15 cellular contexts compared by ENCODE assay signal in genomic region chr15:59035157-59035556, GRCh38. TPM values are rescaled to one million over a fixed set of nuclear protein-coding genes. Genes with fewer than 3 reads are reported as not detected.
DNase-seq lines count a peak whose midpoint lies in the region; ATAC-seq, FAIRE-seq and TF ChIP-seq lines count a peak whose summit lies in the region.
"Had no signal": no experiment of that assay in that cellular context is flagged by ENCODE, and none has a peak within 500 bp of the region (broad histone marks: within the 10 kb centered on the region; RNA-seq: fewer than 3 reads in every experiment).

No MANE protein-coding gene starts in this region.

- H3K36me3 Mint-ChIP-seq in CD8-positive, alpha-beta T cell: peaks cover 68% of the 10 kb centered on the region
- H3K36me3 Mint-ChIP-seq in nephron progenitor cell (ENCODE audit: low read depth): peaks cover 90% of the 10 kb centered on the region

- H3K4me1 ChIP-seq in CD8-positive, alpha-beta T cell (ENCODE audit: insufficient read depth, low read length): peaks cover 22% of the 10 kb centered on the region
- no peaks in the 10 kb centered on the region for H3K4me1 ChIP-seq in GM12878 (ENCODE audit: control insufficient read depth, insufficient read depth, low read length)
- peaks cover 3 to 9% (median 5%) of the 10 kb centered on the region in 4 donors for H3K4me1 ChIP-seq in liver (ENCODE audit: control insufficient read depth in 4 of 4, insufficient read depth in 4 of 4, low read length in 3 of 4)
- H3K4me1 ChIP-seq in Peyer's patch: no peaks in the 10 kb centered on the region
- H3K4me1 ChIP-seq in kidney (ENCODE audit: control insufficient read depth in 1 of 2, insufficient read depth in 1 of 2, low read depth in 1 of 2, low read length in 2 of 2): peaks cover 0 to 4% of the 10 kb centered on the region in 2 donors

- H3K36me3 ChIP-seq in CD8-positive, alpha-beta T cell (ENCODE audit: insufficient read depth, low read length): peaks cover 14% of the 10 kb centered on the region
- H3K36me3 ChIP-seq in GM12878 (ENCODE audit: control insufficient read depth in 2 of 2, insufficient read depth in 2 of 2, low read length in 1 of 2) (peaks cover 2 to 35% of the 10 kb centered on the region in 2 experiments), liver (ENCODE audit: control insufficient read depth in 4 of 4, insufficient read depth in 3 of 4, low read depth in 1 of 4, low read length in 3 of 4) (peaks cover 3 to 18% (median 10%) of the 10 kb centered on the region in 4 donors), Peyer's patch (peaks cover 0 to 20% (median 0%) of the 10 kb centered on the region in 3 donors), kidney (ENCODE audit: control insufficient read depth in 1 of 2, insufficient read depth in 2 of 2, low read length in 2 of 2) (peaks cover 2 to 7% of the 10 kb centered on the region in 2 donors)

- peaks cover 58% of the 10 kb centered on the region for H3K4me1 Mint-ChIP-seq in CD8-positive, alpha-beta T cell (ENCODE audit: low read depth)
- H3K4me1 Mint-ChIP-seq in nephron progenitor cell: peaks cover 7% of the 10 kb centered on the region

- intact Hi-C loops in CD8-positive, alpha-beta T cell (cut with DNase I, micrococcal nuclease): no loop called here
- intact Hi-C loops in GM12878 (cut with micrococcal nuclease; ENCODE audit: unreplicated experiment): no loop called here
- intact Hi-C loops in kidney (cut with DNase I): no loop called here

- SMC1A ChIA-PET in GM12878 (lab: Charles Lee; ENCODE audit: uncharacterized antibody, unreplicated experiment): interaction anchor here (1.0 to 1.6 kb wide), 2 partner anchors 31 to 46 kb away, joined by 3 to 4 read pairs; no protein-coding TSS in a partner anchor

- no peak overlapping the region for H3K4me3 ChIP-seq in CD8-positive, alpha-beta T cell (ENCODE audit: low read depth, low read length)
- H3K4me3 ChIP-seq in GM12878 (peak overlapping the region; percentile 2; the same call in 1 of the 2 replicates), liver (ENCODE audit: low read depth in 1 of 3, low read length in 3 of 3) (no peak overlapping the region), Peyer's patch (no peak overlapping the region), kidney (ENCODE audit: low read length in 2 of 2) (no peak overlapping the region)
- H3K4me3 ChIP-seq: A549, GM23248, K562 had no signal

- H3K27me3 ChIP-seq in CD8-positive, alpha-beta T cell (ENCODE audit: insufficient read depth, low read length): no peaks in the 10 kb centered on the region
- no peaks in the 10 kb centered on the region for H3K27me3 ChIP-seq in GM12878 (replicated peaks in 1 of 2; ENCODE audit: control insufficient read depth in 2 of 2, insufficient read depth in 2 of 2, low read length in 1 of 2)
- H3K27me3 ChIP-seq in liver (ENCODE audit: control insufficient read depth in 4 of 4, insufficient read depth in 4 of 4, low read length in 3 of 4): no peaks in the 10 kb centered on the region
- no peaks in the 10 kb centered on the region for H3K27me3 ChIP-seq in Peyer's patch

- no peak overlapping the region for H3K4me3 Mint-ChIP-seq in CD8-positive, alpha-beta T cell
- no peak overlapping the region for H3K4me3 Mint-ChIP-seq in nephron progenitor cell

- no peak overlapping the region for H2AFZ ChIP-seq in GM12878 (ENCODE audit: control insufficient read depth, low read depth, low read length)
- H2AFZ ChIP-seq: GM23248 had no signal

- H3K4me2 ChIP-seq in GM12878 (ENCODE audit: control insufficient read depth, insufficient read depth): no peak overlapping the region
- H3K4me2 ChIP-seq: A549 had no signal

- no peaks in the 10 kb centered on the region for H3K9me3 ChIP-seq in CD8-positive, alpha-beta T cell (ENCODE audit: low read length)
- H3K9me3 ChIP-seq in GM12878 (replicated peaks; ENCODE audit: control insufficient read depth, insufficient read depth, low read length): peaks cover 24% of the 10 kb centered on the region
- no peaks in the 10 kb centered on the region for H3K9me3 ChIP-seq in liver (ENCODE audit: control insufficient read depth in 4 of 4, low read length in 3 of 4)
- H3K9me3 ChIP-seq in Peyer's patch: peaks cover 0 to 3% (median 0%) of the 10 kb centered on the region in 4 donors
- H3K9me3 ChIP-seq in kidney (ENCODE audit: control insufficient read depth in 1 of 2, low read length in 2 of 2): peaks cover 0 to 4% of the 10 kb centered on the region in 2 donors
- H3K9me3 ChIP-seq: A549 had no signal

- no peaks in the 10 kb centered on the region for H3K9me3 Mint-ChIP-seq in CD8-positive, alpha-beta T cell
- peaks cover 26% of the 10 kb centered on the region for H3K9me3 Mint-ChIP-seq in nephron progenitor cell

- no peak for ATAC-seq in CD8-positive, alpha-beta T cell
- ATAC-seq in GM12878: no peak
- ATAC-seq in activated CD4-positive, CD25-positive, alpha-beta regulatory T cell treated with anti-CD3 and anti-CD28 coated beads, Interleukin-2, amount 50 U/mL, for 24 hours: no peak
- ATAC-seq: A549, HCT116, K562 had no signal

- no peak for TF ChIP-seq POLR2A in GM12878 (IDR thresholded peaks at IDR 0.05; ENCODE audit: low read depth, low read length)
- no peak for TF ChIP-seq POLR2A in Peyer's patch (IDR thresholded peaks at IDR 0.05)

- no peaks in the 10 kb centered on the region for H4K20me1 ChIP-seq in GM12878 (ENCODE audit: control insufficient read depth, insufficient read depth)

- H3K27ac ChIP-seq in CD8-positive, alpha-beta T cell (ENCODE audit: low read depth, low read length): no peak overlapping the region
- H3K27ac ChIP-seq in GM12878 (ENCODE audit: control insufficient read depth, insufficient read depth): no peak overlapping the region
- no peak overlapping the region for H3K27ac ChIP-seq in liver (ENCODE audit: low read depth in 1 of 2, low read length in 2 of 2)
- no peak overlapping the region for H3K27ac ChIP-seq in Peyer's patch
- no peak overlapping the region for H3K27ac ChIP-seq in kidney (ENCODE audit: low read depth in 2 of 2, low read length in 2 of 2)
- H3K27ac ChIP-seq: A549, GM23248, HL-60 had no signal

- TF ChIP-seq RAD21 in GM12878 (IDR thresholded peaks at IDR 0.05; ENCODE audit: insufficient read depth, low read depth, low read length): no peak
- no peak for TF ChIP-seq RAD21 in liver (IDR thresholded peaks at IDR 0.05)

- in situ Hi-C loops in GM12878 (cut with MboI): no loop called here

- WGBS in GM12878 (ENCODE audit: insufficient coverage, insufficient replicate concordance, low lambda C conversion rate, missing lambda C conversion rate): 33% methylated on average over 3 of the region's 3 CpGs
- WGBS in liver: 54% methylated on average over 3 of the region's 3 CpGs

- BruUV-seq in GM12878 (replicated peaks; lab: Mats Ljungman, UMichigan): no TSS peak

- TF ChIP-seq EP300 in GM12878 (IDR thresholded peaks at IDR 0.05; ENCODE audit: borderline replicate concordance in 1 of 2, control insufficient read depth in 1 of 2, low read depth in 2 of 2, low read length in 2 of 2): no peak

- POLR2A ChIA-PET in CD8-positive, alpha-beta T cell (lab: Charles Lee): no interaction called here
- POLR2A ChIA-PET in GM12878 (lab: Charles Lee): no interaction called here

- no peak for DNase-seq in CD8-positive, alpha-beta T cell
- DNase-seq in GM12878 (ENCODE audit: low read depth, low spot score) (no peak), Peyer's patch (no peak), kidney (no peak), nephron progenitor cell (no peak)
- DNase-seq: Calu3, DMS 273 treated with DMSO at 0.1 percent for 48 hours, GM23248 had no signal

- TF ChIP-seq CTCF in CD8-positive, alpha-beta T cell (IDR thresholded peaks at IDR 0.05): no peak
- TF ChIP-seq CTCF in GM12878 (IDR thresholded peaks at IDR 0.05 in 2 of 3, conservative IDR thresholded peaks at IDR 0.05 in 1 of 3; ENCODE audit: control insufficient read depth in 2 of 3, extremely low read depth in 1 of 3, insufficient read depth in 1 of 3, low read depth in 3 of 3, low read length in 3 of 3) (no peak), liver (IDR thresholded peaks at IDR 0.05; ENCODE audit: low read depth, low read length, missing input control) (no peak), Peyer's patch (IDR thresholded peaks at IDR 0.05) (no peak), kidney (IDR thresholded peaks at IDR 0.05; ENCODE audit: borderline replicate concordance, extremely low read depth, insufficient read depth) (no peak), nephron progenitor cell (IDR thresholded peaks at IDR 0.05) (no peak)

- H3K27ac Mint-ChIP-seq in CD8-positive, alpha-beta T cell: peak overlapping the region; percentile 14
- H3K27ac Mint-ChIP-seq in nephron progenitor cell: no peak overlapping the region

- H3K9ac ChIP-seq in GM12878 (ENCODE audit: control insufficient read depth, insufficient read depth, low read length) (no peak overlapping the region), liver (ENCODE audit: low read depth in 1 of 2, low read length in 2 of 2) (no peak overlapping the region), kidney (ENCODE audit: low read length in 2 of 2) (no peak overlapping the region)
- H3K9ac ChIP-seq: GM23248 had no signal

- FAIRE-seq in GM12878 (lab: Jason Lieb, UNC): no peak
- FAIRE-seq in kidney (lab: Jason Lieb, UNC): no peak
- FAIRE-seq: H54, K562 had no signal

- RAD21 ChIA-PET in GM12878 (lab: Charles Lee; ENCODE audit: unreplicated experiment): no interaction called here

- CTCF ChIA-PET in CD8-positive, alpha-beta T cell (lab: Charles Lee): no interaction called here
- CTCF ChIA-PET in GM12878 (lab: Yijun Ruan, JAX): interaction anchor here (0.6 kb wide), 1 partner anchor 349 kb away, joined by 3 read pairs; no protein-coding TSS in a partner anchor

- peaks cover 30% of the 10 kb centered on the region for H3K79me2 ChIP-seq in GM12878 (ENCODE audit: control insufficient read depth, insufficient read depth, low read length)

- no peaks in the 10 kb centered on the region for H3K27me3 Mint-ChIP-seq in CD8-positive, alpha-beta T cell (ENCODE audit: low read depth)
- no peaks in the 10 kb centered on the region for H3K27me3 Mint-ChIP-seq in nephron progenitor cell (ENCODE audit: low read depth, poor library complexity)

RNA-seq across cellular contexts. Expression of gene RNF111, which starts 47.7 kb away (rescaled TPM):
- total RNA-seq in CD8-positive, alpha-beta T cell: 10 to 100 TPM; 25.2 to 28.4 TPM
- 74.1 and 75.7 TPM in 2 replicates for total RNA-seq in GM12878 (2013; cell fraction: nucleolus; rRNA removed)
- total RNA-seq in GM12878 (2014; rRNA removed) (13.1 and 13.8 TPM in 2 replicates), GM12878 (2014; rRNA removed; fragmentation: Illumina TruSeq; extraction: Trizol) (15.1 and 16.8 TPM in 2 replicates), GM12878 (2021) (22.3 and 25.0 TPM in 2 replicates), liver (10 to 100 TPM; 13.6 to 16.9 TPM), Peyer's patch (10 to 100 TPM; 24.5 to 45.4 (median 28.4) TPM), kidney (33.0 TPM)
- polyA plus RNA-seq in GM12878 (2011; ENCODE audit: low read depth): 6.1 TPM
- polyA plus RNA-seq in GM12878 (2011; rRNA removed) (30.4 and 34.7 TPM in 2 replicates), GM12878 (2014; fragmentation: Illumina TruSeq; extraction: Trizol) (17.8 and 18.1 TPM in 2 replicates), GM12878 (2014; fragmentation: Nextera tagmentation; extraction: Ambion mirVana) (1 to 10 TPM; 8.6 TPM), GM12878 (2014; rRNA removed) (13.8 and 15.2 TPM in 2 replicates), GM12878 (2016; fragmentation: Nextera tagmentation; extraction: Ambion mirVana) (10 to 100 TPM; 16.3 to 22.0 TPM), liver (1 to 10 TPM; 5.1 to 7.1 TPM), kidney (ENCODE audit: insufficient read depth, low read depth, low replicate concordance) (8.7 TPM)
- polyA plus RNA-seq in GM12878 (2011; cell fraction: cytosol; rRNA removed): 17.3 and 24.5 TPM in 2 replicates
- 28.3 and 34.8 TPM in 2 replicates for polyA plus RNA-seq in GM12878 (2011; cell fraction: nucleus; rRNA removed)
- polyA plus RNA-seq in GM12878 (2012): 8.0 and 15.5 TPM in 2 replicates
- polyA minus RNA-seq in GM12878 (2011; rRNA and poly(A)+ RNA removed): 90.9 and 109 TPM in 2 replicates
- polyA minus RNA-seq in GM12878 (2011; cell fraction: cytosol; rRNA and poly(A)+ RNA removed): 15.5 and 24.2 TPM in 2 replicates
- polyA minus RNA-seq in GM12878 (2011; cell fraction: nucleus; rRNA and poly(A)+ RNA removed): 48.0 and 72.3 TPM in 2 replicates
